Comparison of ENCODE assay signal across 10 cellular contexts in the genomic region with DNA sequence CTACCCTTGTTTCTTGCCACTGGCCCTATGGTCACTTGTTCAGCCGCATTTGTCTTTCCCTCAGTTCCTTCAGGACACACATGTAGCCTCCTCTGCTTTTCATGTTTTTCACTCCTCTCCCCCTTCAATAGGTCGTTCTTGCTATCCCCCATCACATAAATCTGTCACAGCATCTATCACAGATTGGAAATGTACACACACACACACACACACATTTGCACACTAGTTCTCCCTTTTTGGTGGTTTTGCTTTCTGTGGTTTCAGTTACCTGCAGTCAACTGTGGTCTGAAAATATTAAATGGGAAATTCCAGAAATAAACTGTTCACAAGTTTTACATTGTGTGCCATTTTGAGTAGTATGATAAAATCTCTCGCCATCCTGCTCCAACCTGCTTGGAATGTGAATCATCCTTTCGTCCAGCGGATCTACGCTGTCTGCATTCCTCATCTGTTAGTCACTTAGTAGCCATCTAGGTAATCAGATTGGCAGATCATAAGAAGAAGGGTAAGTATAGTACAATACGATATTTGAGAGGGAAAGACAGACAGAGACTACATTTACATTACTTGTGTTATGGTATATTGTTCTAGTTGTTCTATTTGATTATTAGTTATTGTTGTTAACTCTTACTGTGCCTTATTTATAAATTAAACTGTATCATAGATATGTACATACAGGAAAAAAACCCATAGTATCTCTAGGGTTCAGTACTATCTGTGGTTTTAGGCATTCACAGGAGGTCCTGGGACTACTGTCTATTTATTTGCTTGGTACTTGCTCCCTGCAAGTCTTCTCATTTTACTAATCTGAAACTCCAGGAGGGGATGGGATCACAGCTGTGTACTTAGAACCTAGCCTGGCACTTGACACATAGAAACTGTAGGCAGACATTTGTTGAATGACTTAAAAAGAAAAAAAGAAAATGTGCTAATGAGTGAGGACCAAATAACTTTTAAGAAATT.
DNase-seq lines count a peak whose midpoint lies in the region; TF ChIP-seq lines count a peak whose summit lies in the region.
"Had no signal": no experiment of that assay in that cellular context is flagged by ENCODE, and none has a peak within 500 bp of the region (broad histone marks: within the 10 kb centered on the region; RNA-seq: fewer than 3 reads in every experiment).

No MANE protein-coding gene starts in this region.

- no peaks in the 10 kb centered on the region for H3K36me3 ChIP-seq in prostate gland

- no peaks in the 10 kb centered on the region for H3K27me3 ChIP-seq in prostate gland (replicated peaks; ENCODE audit: insufficient read depth)

- no peak overlapping the region for H3K4me3 ChIP-seq in prostate gland

- H3K9me3 ChIP-seq in prostate gland = no peaks in the 10 kb centered on the region

- no peak for TF ChIP-seq POLR2A in prostate gland (IDR thresholded peaks at IDR 0.05)

- H3K4me1 ChIP-seq in prostate gland (replicated peaks) = no peaks in the 10 kb centered on the region

- peak overlapping the region in 1 of 2 donors; percentile 24 for H3K27ac ChIP-seq in prostate gland

- DNase-seq in GM03348 (ENCODE audit: low spot score) (peak; percentile 77), NCI-H226 (peak; percentile 94), dermis blood vessel endothelial cell (peak; percentile 96), prostate gland (ENCODE audit: low spot score) (peak; percentile 13), NCI-H345 (lab: John Stamatoyannopoulos, UW) (no peak), DMS 273 treated with DMSO at 0.1 percent for 48 hours (lab: John Stamatoyannopoulos, UW) (no peak)
- DNase-seq in effector CD4-positive, alpha-beta T cell = no peak
- no peak for DNase-seq in stimulated activated CD4-positive, alpha-beta T cell treated with anti-CD3 and anti-CD28 coated beads, Interleukin-12 subunit alpha, Interleukin-12 subunit beta, amount 100 ng/mL, for 4 hours
- DNase-seq: NCI-H1092 treated with DMSO at 0.1 percent for 48 hours, SHP77 treated with DMSO at 0.1 percent for 48 hours had no signal

- 43% methylated on average over 7 of the region's 7 CpGs for WGBS in prostate gland

- intact Hi-C loops in prostate gland (cut with DNase I) = no loop called here

- no peak for TF ChIP-seq CTCF in prostate gland (IDR thresholded peaks at IDR 0.05)

Comparison
In these comparisons a context has a peak if more than half of its experiments do, and no peak if none do; other contexts are left out.
1. DNase-seq: peak in GM03348 (single experiment), NCI-H226 (single experiment), dermis blood vessel endothelial cell (single experiment) and prostate gland (single experiment); none in effector CD4-positive, alpha-beta T cell (single experiment), stimulated activated CD4-positive, alpha-beta T cell treated with anti-CD3 and anti-CD28 coated beads, Interleukin-12 subunit alpha, Interleukin-12 subunit beta, amount 100 ng/mL, for 4 hours (single experiment), NCI-H345 (single experiment) and DMS 273 treated with DMSO at 0.1 percent for 48 hours (single experiment).